In genomic region chr5:107373511-107374263, GRCh38 we compare ENCODE assay signal across 14 cellular contexts.
DNase-seq lines count a peak whose midpoint lies in the region; ATAC-seq, FAIRE-seq and TF ChIP-seq lines count a peak whose summit lies in the region.
"Had no signal": no experiment of that assay in that cellular context is flagged by ENCODE, and none has a peak within 500 bp of the region (broad histone marks: within the 10 kb centered on the region; RNA-seq: fewer than 3 reads in every experiment).

No MANE protein-coding gene starts in this region.

- in situ Hi-C loops in G401 (cut with HindIII; ENCODE audit: low sequenced_read_pairs) = no loop called here

- no peak overlapping the region for H3K27ac ChIP-seq in colonic mucosa
- no peak overlapping the region for H3K27ac ChIP-seq in small intestine (ENCODE audit: low read depth in 1 of 2, low read length in 1 of 2)
- H3K27ac ChIP-seq in ovary = no peak overlapping the region
- H3K27ac ChIP-seq: coronary artery, SK-N-MC, upper lobe of left lung had no signal

- H3K9me3 ChIP-seq in colonic mucosa = no peaks in the 10 kb centered on the region
- no peaks in the 10 kb centered on the region for H3K9me3 ChIP-seq in small intestine (ENCODE audit: control insufficient read depth, low read depth)
- H3K9me3 ChIP-seq in ovary = no peaks in the 10 kb centered on the region
- H3K9me3 ChIP-seq: upper lobe of left lung had no signal

- TF ChIP-seq POLR2A in ovary (IDR thresholded peaks at IDR 0.05) = no peak

- intact Hi-C loops in colonic mucosa (cut with DNase I) = no loop called here
- intact Hi-C loops in ovary (cut with DNase I) = no loop called here

- no peak overlapping the region for H3K9ac ChIP-seq in colonic mucosa (ENCODE audit: low read depth in 2 of 2, low read length in 2 of 2)

- TF ChIP-seq EP300 in ovary (IDR thresholded peaks at IDR 0.05) = no peak

- H3K4me1 ChIP-seq in colonic mucosa (no peaks in the 10 kb centered on the region), small intestine (ENCODE audit: control insufficient read depth in 2 of 2, insufficient read depth in 1 of 2, low read depth in 1 of 2, low read length in 1 of 2) (no peaks in the 10 kb centered on the region), ovary (ENCODE audit: insufficient read depth) (no peaks in the 10 kb centered on the region)
- H3K4me1 ChIP-seq: upper lobe of left lung had no signal

- no peak overlapping the region for H3K4me3 ChIP-seq in colonic mucosa
- H3K4me3 ChIP-seq in small intestine (ENCODE audit: low read depth in 1 of 2, low read length in 2 of 2) = no peak overlapping the region
- no peak overlapping the region for H3K4me3 ChIP-seq in ovary
- H3K4me3 ChIP-seq: coronary artery, K562, SK-N-MC, upper lobe of left lung had no signal

- no peaks in the 10 kb centered on the region for H3K27me3 ChIP-seq in colonic mucosa
- H3K27me3 ChIP-seq in small intestine (ENCODE audit: control insufficient read depth in 2 of 2, insufficient read depth in 2 of 2, low read length in 2 of 2) = no peaks in the 10 kb centered on the region
- no peaks in the 10 kb centered on the region for H3K27me3 ChIP-seq in ovary
- H3K27me3 ChIP-seq: upper lobe of left lung had no signal

- H3K36me3 ChIP-seq in colonic mucosa (no peaks in the 10 kb centered on the region), small intestine (ENCODE audit: control insufficient read depth in 2 of 2, insufficient read depth in 2 of 2, low read length in 2 of 2) (no peaks in the 10 kb centered on the region), ovary (no peaks in the 10 kb centered on the region)
- H3K36me3 ChIP-seq: upper lobe of left lung had no signal

- no peak for TF ChIP-seq CTCF in colonic mucosa (IDR thresholded peaks at IDR 0.05)
- no peak for TF ChIP-seq CTCF in ovary (IDR thresholded peaks at IDR 0.05)

- ATAC-seq in GM19463 (IDR thresholded peaks at IDR 0.05; ENCODE audit: unreplicated experiment) = peak; percentile 61
- ATAC-seq in HG02938 (IDR thresholded peaks at IDR 0.05; ENCODE audit: unreplicated experiment) = peak; percentile 47
- no peak for ATAC-seq in left lobe of liver
- ATAC-seq: K562 had no signal

- 91 to 97% (median 91%) methylated on average over 9 of the region's 9 CpGs for WGBS in small intestine, 3 donors
- 85 to 90% (median 88%) methylated on average over 9 of the region's 9 CpGs for WGBS in ovary, 3 donors

- DNase-seq in G401 (ENCODE audit: low spot score) (peak; percentile 63), NOMO-1 treated with DMSO at 0.1 percent for 48 hours (lab: John Stamatoyannopoulos, UW; ENCODE audit: unreplicated experiment) (peak; percentile 58), colonic mucosa (no peak), small intestine (no peak), left lobe of liver (ENCODE audit: low spot score) (no peak), ovary (no peak)
- DNase-seq: activated CD4-positive, alpha-beta T cell treated with anti-CD3 and anti-CD28 coated beads, Interleukin-2, amount 50 U/mL, for 1 hour; mesenchymal stem cell; upper lobe of left lung had no signal

- no peak for FAIRE-seq in small intestine (lab: Jason Lieb, UNC)
- FAIRE-seq: K562 had no signal

Comparison
In these comparisons a context has a peak if more than half of its experiments do, and no peak if none do; other contexts are left out.
1. DNase-seq: peak in G401 (single experiment) and NOMO-1 treated with DMSO at 0.1 percent for 48 hours (single experiment); none in colonic mucosa (single experiment), small intestine (single experiment), left lobe of liver (single experiment) and ovary (0 of 5).